ENCODE assay signal across 10 cellular contexts in genomic region chr11:57787920-57788716, GRCh38. TPM values are rescaled to one million over a fixed set of nuclear protein-coding genes. Genes with fewer than 3 reads are reported as not detected.
A peak's percentile ranks its signal among the peaks of the same experiment; 100 is the strongest.
DNase-seq lines count a peak whose midpoint lies in the region; ATAC-seq and TF ChIP-seq lines count a peak whose summit lies in the region.
"Had no signal": no experiment of that assay in that cellular context is flagged by ENCODE, and none has a peak within 500 bp of the region (broad histone marks: within the 10 kb centered on the region; RNA-seq: fewer than 3 reads in every experiment).

No MANE protein-coding gene starts in this region.

- H3K27ac ChIP-seq in breast epithelium (peak overlapping the region; percentile 64 to 75), muscle layer of colon (ENCODE audit: low read depth, low read length) (peak overlapping the region; percentile 64)
- no peak overlapping the region for H3K27ac ChIP-seq in naive thymus-derived CD4-positive, alpha-beta T cell (ENCODE audit: low read depth, low read length)

- H3K36me3 ChIP-seq in breast epithelium, result no peaks in the 10 kb centered on the region
- no peaks in the 10 kb centered on the region for H3K36me3 ChIP-seq in muscle layer of colon (ENCODE audit: insufficient read depth, low read length)
- H3K36me3 ChIP-seq in naive thymus-derived CD4-positive, alpha-beta T cell (ENCODE audit: control insufficient read depth in 2 of 3, insufficient read depth in 3 of 3, low read length in 3 of 3), result no peaks in the 10 kb centered on the region

- POLR2A ChIA-PET in naive thymus-derived CD4-positive, alpha-beta T cell (lab: Charles Lee), result no interaction called here

- intact Hi-C loops in breast epithelium (cut with DNase I; ENCODE audit: low total_unique reads), result no loop called here
- intact Hi-C loops in naive thymus-derived CD4-positive, alpha-beta T cell (cut with micrococcal nuclease), result no loop called here

- no peak overlapping the region for H3K4me3 Mint-ChIP-seq in naive thymus-derived CD4-positive, alpha-beta T cell

- H3K27me3 ChIP-seq in breast epithelium (no peaks in the 10 kb centered on the region), muscle layer of colon (ENCODE audit: control insufficient read depth in 1 of 2, insufficient read depth in 2 of 2, low read length in 2 of 2) (no peaks in the 10 kb centered on the region)
- H3K27me3 ChIP-seq in naive thymus-derived CD4-positive, alpha-beta T cell (ENCODE audit: control insufficient read depth in 2 of 2, insufficient read depth in 2 of 2, low read length in 2 of 2), result no peaks in the 10 kb centered on the region

- H3K9me3 Mint-ChIP-seq in naive thymus-derived CD4-positive, alpha-beta T cell, result no peaks in the 10 kb centered on the region

- DNase-seq in GM03348 (ENCODE audit: low spot score) (peak; percentile 27), breast epithelium (ENCODE audit: low spot score in 2 of 2) (peak in 1 of 2 donors; percentile 70), cerebellum (ENCODE audit: low spot score) (no peak)
- no peak for DNase-seq in naive thymus-derived CD4-positive, alpha-beta T cell
- no peak for DNase-seq in activated T-cell treated with anti-CD3 and anti-CD28 coated beads, Interleukin-2, amount 50 U/mL, for 1 hour
- DNase-seq in activated CD4-positive, CD25-positive, alpha-beta regulatory T cell (lab: John Stamatoyannopoulos, UW), result no peak

- peaks cover 0 to 2% (median 0%) of the 10 kb centered on the region in 5 donors for H3K27me3 Mint-ChIP-seq in naive thymus-derived CD4-positive, alpha-beta T cell

- peaks cover 0 to 30% of the 10 kb centered on the region in 2 donors for H3K4me1 ChIP-seq in breast epithelium
- peaks cover 73% of the 10 kb centered on the region for H3K4me1 ChIP-seq in muscle layer of colon (ENCODE audit: insufficient read depth, low read length)
- peaks cover 17 to 20% of the 10 kb centered on the region in 2 donors for H3K4me1 ChIP-seq in naive thymus-derived CD4-positive, alpha-beta T cell (ENCODE audit: control insufficient read depth in 2 of 2, insufficient read depth in 2 of 2, low read length in 2 of 2)

- TF ChIP-seq POLR2A in breast epithelium (IDR thresholded peaks at IDR 0.05), result no peak

- H3K27ac Mint-ChIP-seq in naive thymus-derived CD4-positive, alpha-beta T cell, result no peak overlapping the region

- no peaks in the 10 kb centered on the region for H3K9me3 ChIP-seq in breast epithelium
- no peaks in the 10 kb centered on the region for H3K9me3 ChIP-seq in muscle layer of colon (ENCODE audit: low read length)
- H3K9me3 ChIP-seq in naive thymus-derived CD4-positive, alpha-beta T cell (ENCODE audit: control insufficient read depth in 2 of 3, low read length in 3 of 3), result no peaks in the 10 kb centered on the region

- CTCF ChIA-PET in naive thymus-derived CD4-positive, alpha-beta T cell (lab: Charles Lee), result interaction anchor here (0.9 to 1.1 kb wide), 2 partner anchors 27 to 29 kb away, joined by 3 to 4 read pairs; no protein-coding TSS in a partner anchor

- peaks cover 24 to 32% (median 29%) of the 10 kb centered on the region in 7 donors for H3K4me1 Mint-ChIP-seq in naive thymus-derived CD4-positive, alpha-beta T cell

- H3K4me3 ChIP-seq in breast epithelium, result no peak overlapping the region
- no peak overlapping the region for H3K4me3 ChIP-seq in muscle layer of colon (ENCODE audit: low read depth in 1 of 2, low read length in 2 of 2)
- no peak overlapping the region for H3K4me3 ChIP-seq in naive thymus-derived CD4-positive, alpha-beta T cell (ENCODE audit: low read length)

- peak; percentile 35 for ATAC-seq in HG03095 (IDR thresholded peaks at IDR 0.05; ENCODE audit: unreplicated experiment)
- ATAC-seq in naive thymus-derived CD4-positive, alpha-beta T cell, result no peak

- peaks cover 0 to 11% (median 0%) of the 10 kb centered on the region in 5 donors for H3K36me3 Mint-ChIP-seq in naive thymus-derived CD4-positive, alpha-beta T cell

- H3K9ac ChIP-seq in muscle layer of colon (ENCODE audit: low read length), result no peak overlapping the region

- no peak for TF ChIP-seq CTCF in breast epithelium (IDR thresholded peaks at IDR 0.05)

RNA-seq across cellular contexts. Expression of gene CTNND1, which starts 26.5 kb away (rescaled TPM):
- total RNA-seq in breast epithelium (100 to 1,000 TPM in 2 of 3 donors, 10 to 100 TPM in 1; 82.1 to 259 (median 175) TPM), cerebellum (153 TPM)
- total RNA-seq in naive thymus-derived CD4-positive, alpha-beta T cell, result 10 to 100 TPM in 4 of 5 experiments, 1 to 10 TPM in 1; 9.3 to 32.0 (median 13.7) TPM
- 1 to 10 TPM in 1 of 2 donors, under 1 TPM in 1; 0.80 to 2.0 TPM for polyA plus RNA-seq in naive thymus-derived CD4-positive, alpha-beta T cell

RNA-seq across cellular contexts. Expression of gene BTBD18, which starts 36.5 kb away (rescaled TPM):
- not detected for total RNA-seq in breast epithelium
- total RNA-seq in naive thymus-derived CD4-positive, alpha-beta T cell, result not detected
- under 1 TPM; 0.56 to 0.95 TPM for polyA plus RNA-seq in naive thymus-derived CD4-positive, alpha-beta T cell
- not detected for total RNA-seq in cerebellum
- total RNA-seq: glomerular endothelial cell; T-helper 2 cell treated with Interferon-gamma antibody and Interleukin-4, amounts not matched to agents 100 ng/mL and 5 ng/mL, for 36 hours had no signal

RNA-seq across cellular contexts. Expression of gene SELENOH, which starts 46.8 kb away (rescaled TPM):
- total RNA-seq in breast epithelium, result 100 to 1,000 TPM in 2 of 3 donors, 10 to 100 TPM in 1; 84.3 to 153 (median 153) TPM
- total RNA-seq in naive thymus-derived CD4-positive, alpha-beta T cell, result 100 to 1,000 TPM in 3 of 5 experiments, 10 to 100 TPM in 2; 93.6 to 193 (median 124) TPM
- 100 to 1,000 TPM; 339 to 382 TPM for polyA plus RNA-seq in naive thymus-derived CD4-positive, alpha-beta T cell
- 35.3 TPM for total RNA-seq in cerebellum
